15 cellular contexts compared by ENCODE assay signal in the genomic region with DNA sequence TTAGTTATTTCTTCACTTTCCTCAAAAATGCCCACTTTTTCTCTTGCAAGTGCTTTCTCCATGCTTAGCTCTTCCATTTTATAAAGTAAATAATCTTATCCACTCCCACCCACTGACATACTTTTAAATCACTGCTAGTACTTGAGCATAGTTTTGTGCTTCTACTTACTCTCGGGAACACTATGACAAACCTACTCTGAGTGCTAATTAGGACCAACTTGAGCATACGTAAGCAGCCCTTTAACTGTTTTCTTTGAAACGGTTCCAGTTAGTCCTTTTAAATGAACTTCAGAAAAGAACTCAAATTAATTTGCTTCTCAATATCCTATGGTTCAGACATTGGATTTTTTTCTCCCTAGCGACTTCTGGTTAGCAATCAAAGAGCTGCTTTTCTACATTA.
A peak's percentile ranks its signal among the peaks of the same experiment; 100 is the strongest.
DNase-seq lines count a peak whose midpoint lies in the region; ATAC-seq and TF ChIP-seq lines count a peak whose summit lies in the region.
"Had no signal": no experiment of that assay in that cellular context is flagged by ENCODE, and none has a peak within 500 bp of the region (broad histone marks: within the 10 kb centered on the region; RNA-seq: fewer than 3 reads in every experiment).

No MANE protein-coding gene starts in this region.

- H3K27me3 ChIP-seq in lower lobe of right lung (ENCODE audit: low read depth) (no peaks in the 10 kb centered on the region), right cardiac atrium (ENCODE audit: control insufficient read depth, insufficient read depth) (no peaks in the 10 kb centered on the region)
- H3K27me3 ChIP-seq: BLaER1 treated with 17β-estradiol and CSF1 and Interleukin-3, amounts not matched to agents 10 nM and 100 nM had no signal

- DNase-seq in astrocyte of the spinal cord (ENCODE audit: low read depth, low spot score) (peak; percentile 13), lower lobe of right lung (no peak), right cardiac atrium (no peak), NOMO-1 treated with dmso at 0.1 percent for 144 hours (lab: John Stamatoyannopoulos, UW; ENCODE audit: unreplicated experiment) (no peak), NCI-H187 treated with DMSO at 0.1 percent for 48 hours (lab: John Stamatoyannopoulos, UW) (no peak)
- DNase-seq in activated CD4-positive, alpha-beta T cell treated with anti-CD3 and anti-CD28 coated beads for 1 hour, result no peak
- DNase-seq: AML-193; Calu3; CD4-positive, CD25-positive, alpha-beta regulatory T cell; DMS 273 treated with DMSO at 0.1 percent for 48 hours had no signal

- POLR2A ChIA-PET in HEK293 (lab: Yijun Ruan, JAX), result no interaction called here

- ATAC-seq in lower lobe of right lung (peak; percentile 80 to 94), right cardiac atrium (no peak)
- ATAC-seq: A549, HCT116 had no signal

- H3K4me3 ChIP-seq in HEK293 (ENCODE audit: low read depth, low read length) (no peak overlapping the region), astrocyte of the spinal cord (ENCODE audit: low read depth, low read length) (no peak overlapping the region), lower lobe of right lung (no peak overlapping the region), right cardiac atrium (ENCODE audit: low read length) (no peak overlapping the region)
- H3K4me3 ChIP-seq: A549; BLaER1 treated with 17β-estradiol and CSF1 and Interleukin-3, amounts not matched to agents 10 nM and 100 nM had no signal

- H3K36me3 ChIP-seq in HEK293 (ENCODE audit: control insufficient read depth in 2 of 2, insufficient read depth in 1 of 2, low read length in 2 of 2) (no peaks in the 10 kb centered on the region), lower lobe of right lung (no peaks in the 10 kb centered on the region)
- H3K36me3 ChIP-seq: BLaER1 treated with 17β-estradiol and CSF1 and Interleukin-3, amounts not matched to agents 10 nM and 100 nM had no signal

- TF ChIP-seq CTCF in HEK293 (tag by site-specific recombination; IDR thresholded peaks at IDR 0.05), result no peak
- TF ChIP-seq CTCF in astrocyte of the spinal cord (IDR thresholded peaks at IDR 0.05; ENCODE audit: low read depth, low read length), result no peak
- no peak for TF ChIP-seq CTCF in lower lobe of right lung (IDR thresholded peaks at IDR 0.05)

- H3K27ac ChIP-seq in HEK293 (ENCODE audit: extremely low read depth, low read depth, low read length), result no peak overlapping the region
- no peak overlapping the region for H3K27ac ChIP-seq in lower lobe of right lung
- H3K27ac ChIP-seq in temporal lobe (ENCODE audit: low read depth, low read length), result peak overlapping the region; percentile 13
- H3K27ac ChIP-seq in right cardiac atrium (ENCODE audit: low read length), result no peak overlapping the region
- H3K27ac ChIP-seq: A549; BLaER1 treated with 17β-estradiol and CSF1 and Interleukin-3, amounts not matched to agents 10 nM and 100 nM had no signal

- intact Hi-C loops in lower lobe of right lung (cut with DNase I), result no loop called here
- intact Hi-C loops in right cardiac atrium (cut with DNase I), result no loop called here

- 69% methylated on average over 4 of the region's 4 CpGs for WGBS in right cardiac atrium

- in situ Hi-C loops in astrocyte of the spinal cord (cut with HindIII; ENCODE audit: low sequenced_read_pairs), result no loop called here

- H3K4me1 ChIP-seq in HEK293 (ENCODE audit: control insufficient read depth, insufficient read depth, low read length) (no peaks in the 10 kb centered on the region), lower lobe of right lung (no peaks in the 10 kb centered on the region), right cardiac atrium (ENCODE audit: control insufficient read depth, insufficient read depth, low read length) (no peaks in the 10 kb centered on the region)
- H3K4me1 ChIP-seq: A549; BLaER1 treated with 17β-estradiol and CSF1 and Interleukin-3, amounts not matched to agents 10 nM and 100 nM had no signal

- CTCF ChIA-PET in HEK293 (lab: Yijun Ruan, JAX), result no interaction called here

- no peaks in the 10 kb centered on the region for H3K9me3 ChIP-seq in HEK293 (ENCODE audit: control insufficient read depth, insufficient read depth, low read depth, low read length)
- no peaks in the 10 kb centered on the region for H3K9me3 ChIP-seq in lower lobe of right lung
- H3K9me3 ChIP-seq in right cardiac atrium (ENCODE audit: control insufficient read depth, low read length), result no peaks in the 10 kb centered on the region
- H3K9me3 ChIP-seq: A549; BLaER1 treated with 17β-estradiol and CSF1 and Interleukin-3, amounts not matched to agents 10 nM and 100 nM had no signal

TF ChIP-seq in HEK293, 187 proteins besides CTCF, POLR2A, EP300 and RAD21:
- TF ChIP-seq ZNF433 (tag by site-specific recombination; IDR thresholded peaks at IDR 0.05; ENCODE audit: low read depth) (no peak), WT1 (tag by site-specific recombination; IDR thresholded peaks at IDR 0.05) (peak; percentile 41; the same call in 1 of the 2 replicates)
- TF ChIP-seq, protein P1, sequence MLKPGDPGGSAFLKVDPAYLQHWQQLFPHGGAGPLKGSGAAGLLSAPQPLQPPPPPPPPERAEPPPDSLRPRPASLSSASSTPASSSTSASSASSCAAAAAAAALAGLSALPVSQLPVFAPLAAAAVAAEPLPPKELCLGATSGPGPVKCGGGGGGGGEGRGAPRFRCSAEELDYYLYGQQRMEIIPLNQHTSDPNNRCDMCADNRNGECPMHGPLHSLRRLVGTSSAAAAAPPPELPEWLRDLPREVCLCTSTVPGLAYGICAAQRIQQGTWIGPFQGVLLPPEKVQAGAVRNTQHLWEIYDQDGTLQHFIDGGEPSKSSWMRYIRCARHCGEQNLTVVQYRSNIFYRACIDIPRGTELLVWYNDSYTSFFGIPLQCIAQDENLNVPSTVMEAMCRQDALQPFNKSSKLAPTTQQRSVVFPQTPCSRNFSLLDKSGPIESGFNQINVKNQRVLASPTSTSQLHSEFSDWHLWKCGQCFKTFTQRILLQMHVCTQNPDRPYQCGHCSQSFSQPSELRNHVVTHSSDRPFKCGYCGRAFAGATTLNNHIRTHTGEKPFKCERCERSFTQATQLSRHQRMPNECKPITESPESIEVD (tag by site-specific recombination; IDR thresholded peaks at IDR 0.05), result 0 out of 2 replicates have a peak, but pooled peaks have one; percentile 17

Comparison
In these comparisons a context has a peak if more than half of its experiments do, and no peak if none do; other contexts are left out.
1. ATAC-seq: peak in lower lobe of right lung (2 of 2); none in right cardiac atrium (0 of 2).